In the genomic region with DNA sequence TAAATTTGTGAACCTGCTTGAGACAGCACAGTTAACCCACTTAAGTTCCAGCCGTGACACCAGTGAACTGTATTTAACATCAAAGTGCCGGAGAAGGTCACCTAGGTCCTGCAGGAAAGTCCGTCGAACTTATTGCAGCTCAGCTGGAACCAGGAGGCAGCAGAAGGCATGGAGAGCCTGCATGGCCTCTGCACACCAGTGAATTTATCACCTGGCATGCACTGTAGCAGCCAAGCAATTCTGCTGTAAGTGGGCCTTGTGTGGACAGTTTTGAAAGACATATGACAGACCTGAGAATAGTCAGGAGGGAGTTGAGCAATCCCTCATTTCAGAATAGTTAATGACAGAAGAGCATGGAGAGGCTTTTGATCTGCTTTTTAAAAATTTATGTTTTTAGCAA, we compare ENCODE assay signal across 22 cellular contexts.
DNase-seq lines count a peak whose midpoint lies in the region; ATAC-seq and TF ChIP-seq lines count a peak whose summit lies in the region.
"Had no signal": no experiment of that assay in that cellular context is flagged by ENCODE, and none has a peak within 500 bp of the region (broad histone marks: within the 10 kb centered on the region; RNA-seq: fewer than 3 reads in every experiment).

No MANE protein-coding gene starts in this region.

- H3K27ac Mint-ChIP-seq in nephron progenitor cell = peak overlapping the region; percentile 50
- H3K27ac Mint-ChIP-seq: CD4-positive, CD25-positive, alpha-beta regulatory T cell; CD8-positive, alpha-beta memory T cell; HFFc6 had no signal

- H3K4me3 Mint-ChIP-seq in nephron progenitor cell = no peak overlapping the region
- H3K4me3 Mint-ChIP-seq: CD4-positive, CD25-positive, alpha-beta regulatory T cell; CD8-positive, alpha-beta memory T cell; HFFc6 had no signal

- peaks cover 0 to 70% (median 56%) of the 10 kb centered on the region in 4 donors for H3K4me1 ChIP-seq in tibial artery
- H3K4me1 ChIP-seq: BE2C had no signal

- TF ChIP-seq CTCF in nephron progenitor cell (IDR thresholded peaks at IDR 0.05) = no peak
- TF ChIP-seq CTCF in tibial artery (IDR thresholded peaks at IDR 0.05) = no peak

- no peaks in the 10 kb centered on the region for H3K9me3 ChIP-seq in tibial artery
- H3K9me3 ChIP-seq: BE2C had no signal

- peak overlapping the region; percentile 9 to 80 for H3K27ac ChIP-seq in tibial artery

- peaks cover 71% of the 10 kb centered on the region for H3K4me1 Mint-ChIP-seq in nephron progenitor cell
- H3K4me1 Mint-ChIP-seq: CD4-positive, CD25-positive, alpha-beta regulatory T cell; CD8-positive, alpha-beta memory T cell had no signal

- peaks cover 3% of the 10 kb centered on the region for H3K27me3 Mint-ChIP-seq in nephron progenitor cell (ENCODE audit: low read depth, poor library complexity)
- H3K27me3 Mint-ChIP-seq: CD8-positive, alpha-beta memory T cell had no signal

- DNase-seq in left ventricle myocardium superior = no peak
- no peak for DNase-seq in cardiac septum (ENCODE audit: low spot score)
- no peak for DNase-seq in nephron progenitor cell
- no peak for DNase-seq in tibial artery
- no peak for DNase-seq in kidney glomerular epithelial cell (lab: John Stamatoyannopoulos, UW)
- DNase-seq in HT-29 (ENCODE audit: low spot score) = no peak
- DNase-seq: ACHN; BE2C; C1 segment of cervical spinal cord; CD4-positive, CD25-positive, alpha-beta regulatory T cell; CD8-positive, alpha-beta memory T cell; COR-L47; DMS 273 treated with DMSO at 0.1 percent for 48 hours; DMS53; DND-41; EL; GOT3; H7; HFFc6 had no signal

- H3K36me3 Mint-ChIP-seq in nephron progenitor cell (ENCODE audit: low read depth) = peaks cover 9% of the 10 kb centered on the region
- H3K36me3 Mint-ChIP-seq: CD4-positive, CD25-positive, alpha-beta regulatory T cell; CD8-positive, alpha-beta memory T cell had no signal

- no peaks in the 10 kb centered on the region for H3K9me3 Mint-ChIP-seq in nephron progenitor cell

- peak; percentile 52 for ATAC-seq in left ventricle myocardium superior
- ATAC-seq: GM12878, HCT116, HepG2 had no signal

- no peaks in the 10 kb centered on the region for H3K36me3 ChIP-seq in tibial artery
- H3K36me3 ChIP-seq: BE2C had no signal

- H3K4me3 ChIP-seq in tibial artery = no peak overlapping the region
- H3K4me3 ChIP-seq: GM12878 had no signal

- no peaks in the 10 kb centered on the region for H3K27me3 ChIP-seq in tibial artery
- H3K27me3 ChIP-seq: BE2C had no signal

- intact Hi-C loops in left ventricle myocardium superior (cut with micrococcal nuclease) = no loop called here
- intact Hi-C loops in cardiac septum (cut with DNase I) = no loop called here
- intact Hi-C loops in tibial artery (cut with DNase I; ENCODE audit: low total_unique reads) = loop anchor here (10.0 kb wide), 1 partner anchor 110 kb away; the partner anchor contains the start of gene PLXDC2
